ENCODE assay signal across 9 cellular contexts in the genomic region with DNA sequence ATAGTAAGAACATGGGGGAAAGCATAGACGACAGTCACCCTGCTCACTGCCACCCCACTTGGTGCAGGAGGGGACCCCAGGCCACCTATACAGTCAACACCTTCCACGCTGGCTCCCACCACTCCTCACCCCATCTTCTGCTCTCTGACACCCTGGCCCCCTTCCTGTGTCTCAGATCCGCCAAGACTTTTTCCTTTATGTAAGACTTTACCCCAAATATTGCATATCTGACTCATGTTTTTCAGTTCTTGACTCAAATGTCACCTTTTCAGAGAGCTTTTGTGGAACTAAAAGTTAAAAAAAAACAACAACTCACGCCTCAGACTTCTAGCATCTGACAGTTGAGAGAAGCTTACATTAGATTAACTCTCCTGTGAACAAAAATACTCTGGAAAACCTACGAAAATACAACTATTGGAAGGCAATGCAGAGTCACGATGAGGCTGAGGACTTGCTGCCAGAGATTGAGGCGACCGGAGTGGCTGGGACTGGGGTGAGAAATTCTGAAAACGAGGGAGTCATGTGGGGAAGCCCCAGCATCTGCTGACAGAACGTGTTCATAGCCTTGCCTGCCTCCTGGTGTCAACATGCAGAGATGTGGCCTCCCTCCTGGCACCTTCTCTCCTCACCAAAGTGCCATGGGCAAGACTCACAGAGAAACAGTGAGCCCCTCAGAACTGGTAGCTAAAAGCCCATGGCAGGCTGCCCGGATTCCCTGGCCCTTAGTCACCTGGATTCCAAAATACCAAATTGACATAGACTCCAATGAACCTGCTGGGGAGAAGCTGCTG. TPM values are rescaled to one million over a fixed set of nuclear protein-coding genes. Genes with fewer than 3 reads are reported as not detected.
DNase-seq lines count a peak whose midpoint lies in the region; ATAC-seq and TF ChIP-seq lines count a peak whose summit lies in the region.
"Had no signal": no experiment of that assay in that cellular context is flagged by ENCODE, and none has a peak within 500 bp of the region (broad histone marks: within the 10 kb centered on the region; RNA-seq: fewer than 3 reads in every experiment).

No MANE protein-coding gene starts in this region.

- H3K4me3 Mint-ChIP-seq in osteocyte (ENCODE audit: unreplicated experiment) = no peak overlapping the region

- H3K36me3 Mint-ChIP-seq in osteocyte (ENCODE audit: unreplicated experiment) = peaks cover 1% of the 10 kb centered on the region

- H3K27me3 ChIP-seq in gastroesophageal sphincter = peaks cover 23% of the 10 kb centered on the region

- H3K9me3 ChIP-seq in gastroesophageal sphincter = no peaks in the 10 kb centered on the region

- H3K27ac Mint-ChIP-seq in osteocyte (ENCODE audit: unreplicated experiment) = no peak overlapping the region

- H3K27me3 Mint-ChIP-seq in osteocyte (ENCODE audit: unreplicated experiment) = no peaks in the 10 kb centered on the region

- H3K27ac ChIP-seq in gastroesophageal sphincter = no peak overlapping the region
- H3K27ac ChIP-seq: C4-2B had no signal

- WGBS in gastroesophageal sphincter (ENCODE audit: low coverage in 1 of 2), 2 donors = 47 to 50% methylated on average over 6 to 9 of the region's 11 CpGs

- no peaks in the 10 kb centered on the region for H3K36me3 ChIP-seq in gastroesophageal sphincter

- H3K4me3 ChIP-seq in gastroesophageal sphincter = no peak overlapping the region

- TF ChIP-seq POLR2A in gastroesophageal sphincter (IDR thresholded peaks at IDR 0.05) = no peak

- no peaks in the 10 kb centered on the region for H3K4me1 Mint-ChIP-seq in osteocyte (ENCODE audit: unreplicated experiment)

- peaks cover 20% of the 10 kb centered on the region for H3K9me3 Mint-ChIP-seq in osteocyte (ENCODE audit: unreplicated experiment)

- no peak for TF ChIP-seq EP300 in gastroesophageal sphincter (IDR thresholded peaks at IDR 0.05)

- peak; percentile 59 to 72 for DNase-seq in activated CD4-positive, alpha-beta T cell treated with anti-CD3 and anti-CD28 coated beads, Interleukin-2, amount 50 U/mL, for 48 hours
- no peak for DNase-seq in activated CD4-positive, alpha-beta T cell treated with anti-CD3 and anti-CD28 coated beads for 1 hour
- DNase-seq in osteocyte (ENCODE audit: extremely low spot score, unreplicated experiment) = peak; percentile 51
- no peak for DNase-seq in NCI-H1436 (lab: John Stamatoyannopoulos, UW)
- DNase-seq in NCI-H524 treated with DMSO at 0.1 percent for 48 hours (lab: John Stamatoyannopoulos, UW) = no peak

- TF ChIP-seq CTCF in osteocyte (IDR thresholded peaks at IDR 0.05) (no peak), gastroesophageal sphincter (IDR thresholded peaks at IDR 0.05) (peak in 1 of 4 experiments; percentile 5)

- ATAC-seq in HG02642 (IDR thresholded peaks at IDR 0.05; ENCODE audit: poor library complexity, unreplicated experiment) (peak; percentile 85), SK-N-SH treated with all-trans-retinoic acid at 6 μM for 48 hours (peak; percentile 72), gastroesophageal sphincter (no peak)

- peaks cover 0 to 7% (median 0%) of the 10 kb centered on the region in 3 donors for H3K4me1 ChIP-seq in gastroesophageal sphincter

TF ChIP-seq in SK-N-SH treated with all-trans-retinoic acid at 6 μM for 48 hours, 23 proteins besides CTCF, POLR2A, EP300 and RAD21 (continues in another document):
- TF ChIP-seq TCF4 (CRISPR knock-in tag; IDR thresholded peaks at IDR 0.05; ENCODE audit: borderline replicate concordance) (no peak), ZNF8 (CRISPR knock-in tag; IDR thresholded peaks at IDR 0.05) (no peak), ZC3H10 (CRISPR knock-in tag; IDR thresholded peaks at IDR 0.05) (no peak), PPARA (CRISPR knock-in tag; IDR thresholded peaks at IDR 0.05; ENCODE audit: borderline replicate concordance) (no peak), CSDC2 (CRISPR knock-in tag; IDR thresholded peaks at IDR 0.05) (no peak), ZFP3 (CRISPR knock-in tag; IDR thresholded peaks at IDR 0.05) (no peak), ZNF565 (CRISPR knock-in tag; conservative IDR thresholded peaks at IDR 0.05; ENCODE audit: low read depth) (no peak), GLIS3 (CRISPR knock-in tag; IDR thresholded peaks at IDR 0.05) (no peak)
- TF ChIP-seq, protein P1, sequence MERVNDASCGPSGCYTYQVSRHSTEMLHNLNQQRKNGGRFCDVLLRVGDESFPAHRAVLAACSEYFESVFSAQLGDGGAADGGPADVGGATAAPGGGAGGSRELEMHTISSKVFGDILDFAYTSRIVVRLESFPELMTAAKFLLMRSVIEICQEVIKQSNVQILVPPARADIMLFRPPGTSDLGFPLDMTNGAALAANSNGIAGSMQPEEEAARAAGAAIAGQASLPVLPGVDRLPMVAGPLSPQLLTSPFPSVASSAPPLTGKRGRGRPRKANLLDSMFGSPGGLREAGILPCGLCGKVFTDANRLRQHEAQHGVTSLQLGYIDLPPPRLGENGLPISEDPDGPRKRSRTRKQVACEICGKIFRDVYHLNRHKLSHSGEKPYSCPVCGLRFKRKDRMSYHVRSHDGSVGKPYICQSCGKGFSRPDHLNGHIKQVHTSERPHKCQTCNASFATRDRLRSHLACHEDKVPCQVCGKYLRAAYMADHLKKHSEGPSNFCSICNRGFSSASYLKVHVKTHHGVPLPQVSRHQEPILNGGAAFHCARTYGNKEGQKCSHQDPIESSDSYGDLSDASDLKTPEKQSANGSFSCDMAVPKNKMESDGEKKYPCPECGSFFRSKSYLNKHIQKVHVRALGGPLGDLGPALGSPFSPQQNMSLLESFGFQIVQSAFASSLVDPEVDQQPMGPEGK (CRISPR knock-in tag; IDR thresholded peaks at IDR 0.05; ENCODE audit: borderline replicate concordance) = no peak
- TF ChIP-seq, protein P2, sequence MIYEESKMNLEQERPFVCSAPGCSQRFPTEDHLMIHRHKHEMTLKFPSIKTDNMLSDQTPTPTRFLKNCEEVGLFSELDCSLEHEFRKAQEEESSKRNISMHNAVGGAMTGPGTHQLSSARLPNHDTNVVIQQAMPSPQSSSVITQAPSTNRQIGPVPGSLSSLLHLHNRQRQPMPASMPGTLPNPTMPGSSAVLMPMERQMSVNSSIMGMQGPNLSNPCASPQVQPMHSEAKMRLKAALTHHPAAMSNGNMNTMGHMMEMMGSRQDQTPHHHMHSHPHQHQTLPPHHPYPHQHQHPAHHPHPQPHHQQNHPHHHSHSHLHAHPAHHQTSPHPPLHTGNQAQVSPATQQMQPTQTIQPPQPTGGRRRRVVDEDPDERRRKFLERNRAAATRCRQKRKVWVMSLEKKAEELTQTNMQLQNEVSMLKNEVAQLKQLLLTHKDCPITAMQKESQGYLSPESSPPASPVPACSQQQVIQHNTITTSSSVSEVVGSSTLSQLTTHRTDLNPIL (CRISPR knock-in tag; IDR thresholded peaks at IDR 0.05; ENCODE audit: low read depth) = no peak
- TF ChIP-seq, protein P3, sequence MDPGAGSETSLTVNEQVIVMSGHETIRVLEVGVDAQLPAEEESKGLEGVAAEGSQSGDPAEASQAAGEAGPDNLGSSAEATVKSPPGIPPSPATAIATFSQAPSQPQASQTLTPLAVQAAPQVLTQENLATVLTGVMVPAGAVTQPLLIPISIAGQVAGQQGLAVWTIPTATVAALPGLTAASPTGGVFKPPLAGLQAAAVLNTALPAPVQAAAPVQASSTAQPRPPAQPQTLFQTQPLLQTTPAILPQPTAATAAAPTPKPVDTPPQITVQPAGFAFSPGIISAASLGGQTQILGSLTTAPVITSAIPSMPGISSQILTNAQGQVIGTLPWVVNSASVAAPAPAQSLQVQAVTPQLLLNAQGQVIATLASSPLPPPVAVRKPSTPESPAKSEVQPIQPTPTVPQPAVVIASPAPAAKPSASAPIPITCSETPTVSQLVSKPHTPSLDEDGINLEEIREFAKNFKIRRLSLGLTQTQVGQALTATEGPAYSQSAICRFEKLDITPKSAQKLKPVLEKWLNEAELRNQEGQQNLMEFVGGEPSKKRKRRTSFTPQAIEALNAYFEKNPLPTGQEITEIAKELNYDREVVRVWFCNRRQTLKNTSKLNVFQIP (CRISPR knock-in tag; IDR thresholded peaks at IDR 0.05; ENCODE audit: borderline replicate concordance, low read depth) = no peak
- TF ChIP-seq, protein P4, sequence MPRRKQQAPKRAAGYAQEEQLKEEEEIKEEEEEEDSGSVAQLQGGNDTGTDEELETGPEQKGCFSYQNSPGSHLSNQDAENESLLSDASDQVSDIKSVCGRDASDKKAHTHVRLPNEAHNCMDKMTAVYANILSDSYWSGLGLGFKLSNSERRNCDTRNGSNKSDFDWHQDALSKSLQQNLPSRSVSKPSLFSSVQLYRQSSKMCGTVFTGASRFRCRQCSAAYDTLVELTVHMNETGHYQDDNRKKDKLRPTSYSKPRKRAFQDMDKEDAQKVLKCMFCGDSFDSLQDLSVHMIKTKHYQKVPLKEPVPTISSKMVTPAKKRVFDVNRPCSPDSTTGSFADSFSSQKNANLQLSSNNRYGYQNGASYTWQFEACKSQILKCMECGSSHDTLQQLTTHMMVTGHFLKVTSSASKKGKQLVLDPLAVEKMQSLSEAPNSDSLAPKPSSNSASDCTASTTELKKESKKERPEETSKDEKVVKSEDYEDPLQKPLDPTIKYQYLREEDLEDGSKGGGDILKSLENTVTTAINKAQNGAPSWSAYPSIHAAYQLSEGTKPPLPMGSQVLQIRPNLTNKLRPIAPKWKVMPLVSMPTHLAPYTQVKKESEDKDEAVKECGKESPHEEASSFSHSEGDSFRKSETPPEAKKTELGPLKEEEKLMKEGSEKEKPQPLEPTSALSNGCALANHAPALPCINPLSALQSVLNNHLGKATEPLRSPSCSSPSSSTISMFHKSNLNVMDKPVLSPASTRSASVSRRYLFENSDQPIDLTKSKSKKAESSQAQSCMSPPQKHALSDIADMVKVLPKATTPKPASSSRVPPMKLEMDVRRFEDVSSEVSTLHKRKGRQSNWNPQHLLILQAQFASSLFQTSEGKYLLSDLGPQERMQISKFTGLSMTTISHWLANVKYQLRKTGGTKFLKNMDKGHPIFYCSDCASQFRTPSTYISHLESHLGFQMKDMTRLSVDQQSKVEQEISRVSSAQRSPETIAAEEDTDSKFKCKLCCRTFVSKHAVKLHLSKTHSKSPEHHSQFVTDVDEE (CRISPR knock-in tag; IDR thresholded peaks at IDR 0.05) = no peak
- TF ChIP-seq, protein P5, sequence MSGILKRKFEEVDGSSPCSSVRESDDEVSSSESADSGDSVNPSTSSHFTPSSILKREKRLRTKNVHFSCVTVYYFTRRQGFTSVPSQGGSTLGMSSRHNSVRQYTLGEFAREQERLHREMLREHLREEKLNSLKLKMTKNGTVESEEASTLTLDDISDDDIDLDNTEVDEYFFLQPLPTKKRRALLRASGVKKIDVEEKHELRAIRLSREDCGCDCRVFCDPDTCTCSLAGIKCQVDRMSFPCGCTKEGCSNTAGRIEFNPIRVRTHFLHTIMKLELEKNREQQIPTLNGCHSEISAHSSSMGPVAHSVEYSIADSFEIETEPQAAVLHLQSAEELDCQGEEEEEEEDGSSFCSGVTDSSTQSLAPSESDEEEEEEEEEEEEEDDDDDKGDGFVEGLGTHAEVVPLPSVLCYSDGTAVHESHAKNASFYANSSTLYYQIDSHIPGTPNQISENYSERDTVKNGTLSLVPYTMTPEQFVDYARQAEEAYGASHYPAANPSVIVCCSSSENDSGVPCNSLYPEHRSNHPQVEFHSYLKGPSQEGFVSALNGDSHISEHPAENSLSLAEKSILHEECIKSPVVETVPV (CRISPR knock-in tag; IDR thresholded peaks at IDR 0.05) = no peak

RNA-seq across cellular contexts. Expression of a gene that starts 22.4 kb away (rescaled TPM):
- total RNA-seq in osteocyte (not detected in 2 replicates), gastroesophageal sphincter (not detected)

RNA-seq across cellular contexts. Expression of a gene that starts 59.5 kb away (rescaled TPM):
- total RNA-seq in osteocyte (not detected in 2 replicates), gastroesophageal sphincter (1 to 10 TPM in 3 of 4 donors, under 1 TPM in 1; 0.31 to 9.4 (median 3.2) TPM)

Comparison
In these comparisons a context has a peak if more than half of its experiments do, and no peak if none do; other contexts are left out.
1. DNase-seq: peak in activated CD4-positive, alpha-beta T cell treated with anti-CD3 and anti-CD28 coated beads, Interleukin-2, amount 50 U/mL, for 48 hours (2 of 2) and osteocyte (single experiment); none in activated CD4-positive, alpha-beta T cell treated with anti-CD3 and anti-CD28 coated beads for 1 hour (single experiment), NCI-H1436 (single experiment) and NCI-H524 treated with DMSO at 0.1 percent for 48 hours (single experiment).